In the genomic region with DNA sequence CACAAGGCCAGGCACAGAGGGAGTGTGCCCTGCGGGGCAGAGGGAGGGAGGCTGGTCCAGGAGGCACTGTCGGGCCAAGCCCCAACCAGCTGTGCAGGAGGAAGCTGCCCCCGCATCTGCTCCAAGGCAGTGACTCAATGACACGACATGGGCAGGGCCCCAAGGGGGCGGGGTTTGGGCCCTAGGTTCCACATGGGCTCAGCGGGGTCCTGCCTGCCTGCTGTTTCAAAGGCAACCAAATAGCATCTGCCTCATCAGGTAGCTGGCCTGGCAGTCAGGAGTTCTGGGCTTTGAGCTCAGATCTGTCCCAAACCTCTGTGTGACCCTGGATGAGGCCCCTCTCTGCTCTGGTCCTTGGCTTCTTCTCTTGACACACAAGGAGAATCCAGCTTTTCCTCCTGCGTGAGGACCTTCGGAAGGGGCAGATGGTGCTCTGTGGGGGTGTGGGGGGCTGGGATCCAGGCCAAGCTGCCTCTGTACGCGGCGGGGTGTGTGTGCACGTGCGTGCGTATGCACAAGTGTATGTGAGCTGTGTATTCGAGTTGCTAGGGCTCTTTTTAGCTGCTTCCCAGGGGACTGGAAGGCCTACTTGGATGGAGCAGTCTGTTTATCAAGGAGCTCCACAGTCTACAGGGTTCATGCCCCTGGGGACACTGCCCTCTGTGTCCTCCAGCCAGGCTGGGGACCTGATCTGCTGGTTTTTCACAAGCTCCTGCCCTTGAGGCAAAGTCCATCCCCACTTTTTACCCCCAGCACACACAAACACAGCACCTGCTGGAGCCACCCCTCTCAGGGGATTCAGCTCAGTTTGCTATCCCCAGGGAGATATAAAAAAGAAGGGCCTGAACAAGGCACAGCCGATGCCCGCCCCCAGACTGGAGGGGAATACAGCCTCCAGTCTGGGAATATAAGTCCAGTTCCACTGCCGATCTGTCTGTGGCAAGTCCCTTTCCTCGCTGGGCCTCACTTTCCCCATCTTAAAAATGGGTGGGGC, we compare ENCODE assay signal across 8 cellular contexts.
A peak's percentile ranks its signal among the peaks of the same experiment; 100 is the strongest.
DNase-seq lines count a peak whose midpoint lies in the region; ATAC-seq, FAIRE-seq and TF ChIP-seq lines count a peak whose summit lies in the region.

No MANE protein-coding gene starts in this region.

- no peaks in the 10 kb centered on the region for H4K20me1 ChIP-seq in fibroblast of lung (ENCODE audit: control insufficient read depth, extremely low read depth, insufficient read depth, low read length)

- H3K36me3 ChIP-seq in fibroblast of lung (ENCODE audit: control insufficient read depth, insufficient read depth, low read length), result peaks cover 6% of the 10 kb centered on the region

- no peaks in the 10 kb centered on the region for H3K36me3 Mint-ChIP-seq in WTC11

- H3K4me1 Mint-ChIP-seq in WTC11, result peaks cover 37% of the 10 kb centered on the region

- TF ChIP-seq CTCF in HFF-Myc (IDR thresholded peaks at IDR 0.05; ENCODE audit: low read depth, low read length, missing control alignments), result no peak
- TF ChIP-seq CTCF in WTC11 (IDR thresholded peaks at IDR 0.05), result no peak
- TF ChIP-seq CTCF in fibroblast of lung (conservative IDR thresholded peaks at IDR 0.05 in 1 of 2, IDR thresholded peaks at IDR 0.05 in 1 of 2; ENCODE audit: low read depth in 1 of 2, low read length in 2 of 2), result no peak

- peak overlapping the region; percentile 72; the same call in 1 of the 2 replicates for H3K27ac Mint-ChIP-seq in WTC11

- no peak overlapping the region for H3K4me3 ChIP-seq in HFF-Myc (replicated peaks; ENCODE audit: low read depth, low read length)
- H3K4me3 ChIP-seq in fibroblast of lung (replicated peaks in 1 of 4; ENCODE audit: control extremely low read depth in 1 of 4, insufficient read depth in 1 of 4, low read depth in 3 of 4, low read length in 4 of 4), result no peak overlapping the region

- CTCF ChIA-PET in WTC11 (lab: Charles Lee), result interaction anchor here (1.1 to 20.2 kb wide), 11 partner anchors 9 to 192 kb away, joined by 3 to 962 read pairs (median 5); partner anchors contain the start of genes C9orf43 and POLE3

- intact Hi-C loops in posterior vena cava (cut with DNase I), result no loop called here

- peaks cover 7% of the 10 kb centered on the region for H3K79me2 ChIP-seq in fibroblast of lung (ENCODE audit: control insufficient read depth, insufficient read depth, low read length)

- ATAC-seq in WTC11, result peak; percentile 81
- ATAC-seq in GM18505 (IDR thresholded peaks at IDR 0.05; ENCODE audit: unreplicated experiment), result no peak

- FAIRE-seq in GM12891 (lab: Jason Lieb, UNC), result peak; percentile 47

- H3K4me3 Mint-ChIP-seq in WTC11, result no peak overlapping the region

- H3K27ac ChIP-seq in fibroblast of lung (ENCODE audit: insufficient read depth, low read length), result peak overlapping the region; percentile 86

- peaks cover 2% of the 10 kb centered on the region for H3K27me3 Mint-ChIP-seq in WTC11 (ENCODE audit: low read depth)

- peak overlapping the region; percentile 56 for H3K4me2 ChIP-seq in fibroblast of lung (ENCODE audit: extremely low read depth, insufficient read depth, low read length)

- H3K27me3 ChIP-seq in fibroblast of lung (ENCODE audit: control insufficient read depth, insufficient read depth, low read length), result no peaks in the 10 kb centered on the region

- DNase-seq in GM12891 (ENCODE audit: insufficient read length, low spot score) (peak; percentile 80), HFF-Myc (ENCODE audit: extremely low read depth, low read depth) (peak; percentile 90), NCI-H1436 treated with DMSO at 0.1 percent for 48 hours (lab: John Stamatoyannopoulos, UW) (peak; percentile 81), WTC11 (ENCODE audit: low spot score) (peak; percentile 76), fibroblast of lung (ENCODE audit: low read depth in 2 of 2) (peak; percentile 72 to 84), posterior vena cava (ENCODE audit: low spot score) (peak; percentile 96), medulla oblongata (ENCODE audit: extremely low spot score) (no peak)

- H2AFZ ChIP-seq in fibroblast of lung (ENCODE audit: low read length), result peak overlapping the region; percentile 56

- H3K9me3 Mint-ChIP-seq in WTC11, result no peaks in the 10 kb centered on the region

- H3K9ac ChIP-seq in fibroblast of lung (ENCODE audit: insufficient read depth, low read length), result peak overlapping the region; percentile 54

- H3K4me1 ChIP-seq in fibroblast of lung (ENCODE audit: control insufficient read depth, extremely low read depth, insufficient read depth, low read length), result peaks cover 48% of the 10 kb centered on the region

- no peaks in the 10 kb centered on the region for H3K9me3 ChIP-seq in fibroblast of lung (ENCODE audit: control insufficient read depth, insufficient read depth, low read depth, low read length)

- TF ChIP-seq POLR2A in GM12891 (IDR thresholded peaks at IDR 0.05; ENCODE audit: low read depth, low read length), result no peak
- no peak for TF ChIP-seq POLR2A in GM18505 (IDR thresholded peaks at IDR 0.05; ENCODE audit: borderline replicate concordance, extremely low read depth, insufficient read depth, insufficient read length)

- POLR2A ChIA-PET in WTC11 (lab: Charles Lee), result interaction anchor here (0.6 to 2.0 kb wide), 6 partner anchors 8 to 192 kb away, joined by 3 to 7 read pairs (median 4); partner anchors contain the start of genes C9orf43 and POLE3

TF ChIP-seq in GM12891, 5 proteins besides CTCF, POLR2A, EP300 and RAD21:
- TF ChIP-seq PAX5 (IDR thresholded peaks at IDR 0.05; ENCODE audit: insufficient read depth, low read length, severe bottlenecking) (no peak), POU2F2 (IDR thresholded peaks at IDR 0.05; ENCODE audit: low read depth, low read length) (no peak), TAF1 (IDR thresholded peaks at IDR 0.05; ENCODE audit: low read depth, low read length) (no peak), SPI1 (IDR thresholded peaks at IDR 0.05; ENCODE audit: low read depth, low read length) (no peak)

TF ChIP-seq in WTC11, 78 proteins besides CTCF, POLR2A, EP300 and RAD21:
- TF ChIP-seq SP1 (CRISPR knock-in tag; conservative IDR thresholded peaks at IDR 0.05) (peak; percentile 47; the same call in 1 of the 2 replicates), ZNF423 (CRISPR knock-in tag; IDR thresholded peaks at IDR 0.05) (0 out of 2 replicates have a peak, but pooled peaks have one; percentile 14), TEAD1 (CRISPR knock-in tag; IDR thresholded peaks at IDR 0.05) (0 out of 2 replicates have a peak, but pooled peaks have one; percentile 22), ETV6 (CRISPR knock-in tag; IDR thresholded peaks at IDR 0.05) (0 out of 2 replicates have a peak, but pooled peaks have one; percentile 14), MAX (CRISPR knock-in tag; IDR thresholded peaks at IDR 0.05) (peak; percentile 50), NFYB (CRISPR knock-in tag; conservative IDR thresholded peaks at IDR 0.05; ENCODE audit: low read depth) (no peak), PRDM15 (CRISPR knock-in tag; IDR thresholded peaks at IDR 0.05) (peak; percentile 68; the same call in 1 of the 2 replicates), SMAD4 (CRISPR knock-in tag; IDR thresholded peaks at IDR 0.05) (no peak)
- TF ChIP-seq, protein P1, sequence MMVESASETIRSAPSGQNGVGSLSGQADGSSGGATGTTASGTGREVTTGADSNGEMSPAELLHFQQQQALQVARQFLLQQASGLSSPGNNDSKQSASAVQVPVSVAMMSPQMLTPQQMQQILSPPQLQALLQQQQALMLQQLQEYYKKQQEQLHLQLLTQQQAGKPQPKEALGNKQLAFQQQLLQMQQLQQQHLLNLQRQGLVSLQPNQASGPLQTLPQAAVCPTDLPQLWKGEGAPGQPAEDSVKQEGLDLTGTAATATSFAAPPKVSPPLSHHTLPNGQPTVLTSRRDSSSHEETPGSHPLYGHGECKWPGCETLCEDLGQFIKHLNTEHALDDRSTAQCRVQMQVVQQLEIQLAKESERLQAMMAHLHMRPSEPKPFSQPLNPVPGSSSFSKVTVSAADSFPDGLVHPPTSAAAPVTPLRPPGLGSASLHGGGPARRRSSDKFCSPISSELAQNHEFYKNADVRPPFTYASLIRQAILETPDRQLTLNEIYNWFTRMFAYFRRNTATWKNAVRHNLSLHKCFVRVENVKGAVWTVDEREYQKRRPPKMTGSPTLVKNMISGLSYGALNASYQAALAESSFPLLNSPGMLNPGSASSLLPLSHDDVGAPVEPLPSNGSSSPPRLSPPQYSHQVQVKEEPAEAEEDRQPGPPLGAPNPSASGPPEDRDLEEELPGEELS (CRISPR knock-in tag; IDR thresholded peaks at IDR 0.05), result no peak
